ENCODE assay signal across 1 cellular context in genomic region chr22:21816787-21817496, GRCh38.
TF ChIP-seq lines count a peak whose summit lies in the region.

No MANE protein-coding gene starts in this region.

TF ChIP-seq in GM23338, 12 proteins besides CTCF, POLR2A, EP300 and RAD21 (continued from another document):
- TF ChIP-seq ZNF462 (CRISPR knock-in tag; IDR thresholded peaks at IDR 0.05) (no peak), ZNF331 (CRISPR knock-in tag; IDR thresholded peaks at IDR 0.05; ENCODE audit: low read depth) (no peak)
TF ChIP-seq in GM23338: peak in this region for 0.
